Comparison of ENCODE assay signal across 8 cellular contexts in genomic region chr7:97118306-97118917, GRCh38. TPM values are rescaled to one million over a fixed set of nuclear protein-coding genes. Genes with fewer than 3 reads are reported as not detected.
DNase-seq lines count a peak whose midpoint lies in the region; ATAC-seq, FAIRE-seq and TF ChIP-seq lines count a peak whose summit lies in the region.

No MANE protein-coding gene starts in this region.

- peak overlapping the region; percentile 92 for H3K27ac Mint-ChIP-seq in activated CD8-positive, alpha-beta T cell treated with anti-CD3 and anti-CD28 coated beads for 36 hours

- H3K36me3 ChIP-seq in kidney (ENCODE audit: control insufficient read depth in 1 of 2, insufficient read depth in 2 of 2, low read length in 2 of 2) (no peaks in the 10 kb centered on the region), testis (ENCODE audit: low read depth, missing control alignments) (no peaks in the 10 kb centered on the region)

- peaks cover 40% of the 10 kb centered on the region for H3K4me1 Mint-ChIP-seq in activated T-cell treated with anti-CD3 and anti-CD28 coated beads, Interleukin-2, amount 50 U/mL, for 4 hours (ENCODE audit: low read depth)
- H3K4me1 Mint-ChIP-seq in activated CD8-positive, alpha-beta T cell treated with anti-CD3 and anti-CD28 coated beads for 36 hours (ENCODE audit: low read depth), result peaks cover 35% of the 10 kb centered on the region

- H3K9ac ChIP-seq in kidney (ENCODE audit: low read length in 2 of 2), result peak overlapping the region in 1 of 2 donors; percentile 84

- CTCF ChIA-PET in activated CD8-positive, alpha-beta T cell treated with anti-CD3 and anti-CD28 coated beads for 36 hours (lab: Charles Lee), result no interaction called here

- H3K9me3 ChIP-seq in kidney (ENCODE audit: control insufficient read depth in 1 of 2, low read length in 2 of 2), result no peaks in the 10 kb centered on the region
- H3K9me3 ChIP-seq in testis, result no peaks in the 10 kb centered on the region

- H3K4me3 ChIP-seq in kidney (ENCODE audit: low read length in 2 of 2) (peak overlapping the region; percentile 99 to 100), testis (peak overlapping the region; percentile 77 to 79)

- POLR2A ChIA-PET in activated CD8-positive, alpha-beta T cell treated with anti-CD3 and anti-CD28 coated beads for 36 hours (lab: Charles Lee), result interaction anchor here (0.6 to 2.7 kb wide), 3 partner anchors 16 to 58 kb away, joined by 3 to 9 read pairs (median 3); no protein-coding TSS in a partner anchor

- TF ChIP-seq POLR2A in testis (IDR thresholded peaks at IDR 0.05), result no peak

- no peaks in the 10 kb centered on the region for H3K9me3 Mint-ChIP-seq in activated T-cell treated with anti-CD3 and anti-CD28 coated beads, Interleukin-2, amount 50 U/mL, for 4 hours
- peaks cover 3% of the 10 kb centered on the region for H3K9me3 Mint-ChIP-seq in activated CD8-positive, alpha-beta T cell treated with anti-CD3 and anti-CD28 coated beads for 36 hours

- no peaks in the 10 kb centered on the region for H3K27me3 ChIP-seq in testis

- ATAC-seq in activated T-cell treated with anti-CD3 and anti-CD28 coated beads, Interleukin-2, amount 50 U/mL, for 4 hours, result no peak
- no peak for ATAC-seq in activated CD8-positive, alpha-beta T cell treated with anti-CD3 and anti-CD28 coated beads for 36 hours

- no peaks in the 10 kb centered on the region for H3K27me3 Mint-ChIP-seq in activated T-cell treated with anti-CD3 and anti-CD28 coated beads, Interleukin-2, amount 50 U/mL, for 4 hours (ENCODE audit: low read depth)
- no peaks in the 10 kb centered on the region for H3K27me3 Mint-ChIP-seq in activated CD8-positive, alpha-beta T cell treated with anti-CD3 and anti-CD28 coated beads for 36 hours

- WGBS in testis, 2 donors, result 15 to 16% methylated on average over 13 of the region's 13 CpGs

- H3K4me1 ChIP-seq in kidney (ENCODE audit: control insufficient read depth in 1 of 2, insufficient read depth in 1 of 2, low read depth in 1 of 2, low read length in 2 of 2) (peaks cover 0 to 3% of the 10 kb centered on the region in 2 donors), testis (no peaks in the 10 kb centered on the region)

- H3K27ac ChIP-seq in kidney (ENCODE audit: low read depth in 2 of 2, low read length in 2 of 2) (no peak overlapping the region), testis (peak overlapping the region in 1 of 2 donors; percentile 80)

- H3K36me3 Mint-ChIP-seq in activated T-cell treated with anti-CD3 and anti-CD28 coated beads, Interleukin-2, amount 50 U/mL, for 4 hours (ENCODE audit: insufficient read depth), result peaks cover 16% of the 10 kb centered on the region
- peaks cover 32% of the 10 kb centered on the region for H3K36me3 Mint-ChIP-seq in activated CD8-positive, alpha-beta T cell treated with anti-CD3 and anti-CD28 coated beads for 36 hours (ENCODE audit: low read depth)

- intact Hi-C loops in activated CD8-positive, alpha-beta T cell treated with anti-CD3 and anti-CD28 coated beads for 36 hours (cut with micrococcal nuclease), result no loop called here
- intact Hi-C loops in kidney (cut with DNase I), result no loop called here
- intact Hi-C loops in testis (cut with DNase I; ENCODE audit: low total_unique reads), result no loop called here

- DNase-seq in activated T-cell treated with anti-CD3 and anti-CD28 coated beads, Interleukin-2, amount 50 U/mL, for 4 hours, result no peak
- DNase-seq in activated T-cell treated with anti-CD3 and anti-CD28 coated beads for 4 hours, result no peak
- DNase-seq in activated CD8-positive, alpha-beta T cell treated with anti-CD3 and anti-CD28 coated beads for 36 hours, result no peak
- DNase-seq in kidney, result no peak
- DNase-seq in testis, result no peak
- no peak for DNase-seq in epidermal melanocyte (ENCODE audit: insufficient read length, low spot score)
- no peak for DNase-seq in cortex of kidney (lab: John Stamatoyannopoulos, UW)
- DNase-seq in stimulated activated CD4-positive, alpha-beta T cell treated with anti-CD3 and anti-CD28 coated beads, Interleukin-4, amount 100 ng/mL, for 4 hours, result no peak

- no peak for FAIRE-seq in kidney (lab: Jason Lieb, UNC)

- no peak for TF ChIP-seq CTCF in activated CD8-positive, alpha-beta T cell treated with anti-CD3 and anti-CD28 coated beads for 36 hours (IDR thresholded peaks at IDR 0.05)
- no peak for TF ChIP-seq CTCF in kidney (IDR thresholded peaks at IDR 0.05; ENCODE audit: borderline replicate concordance, extremely low read depth, insufficient read depth)
- TF ChIP-seq CTCF in testis (IDR thresholded peaks at IDR 0.05), result no peak

- H3K4me3 Mint-ChIP-seq in activated T-cell treated with anti-CD3 and anti-CD28 coated beads, Interleukin-2, amount 50 U/mL, for 4 hours, result peak overlapping the region; percentile 92
- H3K4me3 Mint-ChIP-seq in activated CD8-positive, alpha-beta T cell treated with anti-CD3 and anti-CD28 coated beads for 36 hours, result peak overlapping the region; percentile 85

RNA-seq across cellular contexts. Expression of gene SDHAF3, which starts 0.9 kb away (rescaled TPM):
- 10 to 100 TPM; 36.7 to 39.8 (median 39.3) TPM for total RNA-seq in activated T-cell treated with anti-CD3 and anti-CD28 coated beads, Interleukin-2, amount 50 U/mL, for 4 hours
- 10 to 100 TPM; 41.1 to 43.0 TPM for total RNA-seq in activated CD8-positive, alpha-beta T cell treated with anti-CD3 and anti-CD28 coated beads for 36 hours
- total RNA-seq in kidney, result 17.2 TPM
- 22.2 TPM for polyA plus RNA-seq in kidney (ENCODE audit: insufficient read depth, low read depth, low replicate concordance)
- 10 to 100 TPM; 17.1 to 24.4 TPM for total RNA-seq in testis
- polyA plus RNA-seq in testis (ENCODE audit: insufficient read depth, low read depth, low replicate concordance), result 28.6 TPM
